ENCODE assay signal across 8 cellular contexts in the genomic region with DNA sequence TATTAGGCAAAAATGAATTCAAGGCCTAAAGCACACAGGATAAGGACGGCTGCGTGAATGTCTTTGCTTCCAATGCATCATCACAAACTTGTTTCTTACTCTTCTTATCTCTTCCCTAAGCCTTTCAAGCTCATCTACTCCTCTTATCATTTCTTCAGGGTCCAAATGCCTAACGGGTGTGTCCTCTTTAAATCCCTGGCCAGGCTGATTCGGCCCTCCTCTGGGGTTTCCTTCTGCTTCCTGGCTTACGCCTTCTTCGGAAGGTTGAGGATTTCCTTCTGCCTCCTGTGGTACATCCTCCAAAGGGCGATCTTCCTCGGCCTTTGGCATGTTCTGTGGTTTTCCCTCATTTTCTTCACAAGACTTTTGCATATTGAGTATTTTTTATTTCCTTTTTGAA. TPM values are rescaled to one million over a fixed set of nuclear protein-coding genes. Genes with fewer than 3 reads are reported as not detected.
DNase-seq lines count a peak whose midpoint lies in the region; ATAC-seq and TF ChIP-seq lines count a peak whose summit lies in the region.

No MANE protein-coding gene starts in this region.

- H3K27ac ChIP-seq in sigmoid colon = peak overlapping the region; percentile 79 to 89 (median 86)

- no peak for ATAC-seq in activated B cell treated with CpG ODN at 0.5 μM for 24 hours (ENCODE audit: low read depth)
- ATAC-seq in HG03135 (IDR thresholded peaks at IDR 0.05; ENCODE audit: unreplicated experiment) = no peak
- ATAC-seq in HG02642 (IDR thresholded peaks at IDR 0.05; ENCODE audit: poor library complexity, unreplicated experiment) = no peak

- peak; percentile 15 for DNase-seq in GM03348 (ENCODE audit: low spot score)
- DNase-seq in activated B cell treated with CpG ODN at 0.5 μM for 24 hours = no peak
- no peak for DNase-seq in glutamatergic neuron
- DNase-seq in sigmoid colon = no peak
- no peak for DNase-seq in Calu3
- DNase-seq in DMS79 (lab: John Stamatoyannopoulos, UW) = no peak

- TF ChIP-seq POLR2A in sigmoid colon (IDR thresholded peaks at IDR 0.05) = no peak

- H3K27me3 Mint-ChIP-seq in activated B cell treated with CpG ODN at 0.5 μM for 24 hours = no peaks in the 10 kb centered on the region
- H3K27me3 Mint-ChIP-seq in glutamatergic neuron (ENCODE audit: unreplicated experiment) = peaks cover 2% of the 10 kb centered on the region
- H3K27me3 Mint-ChIP-seq in Calu3 (ENCODE audit: unreplicated experiment) = peaks cover 42% of the 10 kb centered on the region

- H3K27me3 ChIP-seq in sigmoid colon = no peaks in the 10 kb centered on the region

- H3K27ac Mint-ChIP-seq in activated B cell treated with CpG ODN at 0.5 μM for 24 hours (no peak overlapping the region), glutamatergic neuron (ENCODE audit: unreplicated experiment) (peak overlapping the region; percentile 89), Calu3 (ENCODE audit: unreplicated experiment) (no peak overlapping the region)

- H3K4me1 ChIP-seq in sigmoid colon = no peaks in the 10 kb centered on the region

- peaks cover 12% of the 10 kb centered on the region for H3K4me1 Mint-ChIP-seq in activated B cell treated with CpG ODN at 0.5 μM for 24 hours
- H3K4me1 Mint-ChIP-seq in glutamatergic neuron (ENCODE audit: low read depth, unreplicated experiment) = peaks cover 2% of the 10 kb centered on the region
- H3K4me1 Mint-ChIP-seq in Calu3 (ENCODE audit: low read depth, unreplicated experiment) = no peaks in the 10 kb centered on the region

- H3K4me3 Mint-ChIP-seq in activated B cell treated with CpG ODN at 0.5 μM for 24 hours = peak overlapping the region; percentile 95
- peak overlapping the region; percentile 94 for H3K4me3 Mint-ChIP-seq in glutamatergic neuron (ENCODE audit: unreplicated experiment)
- H3K4me3 Mint-ChIP-seq in Calu3 (ENCODE audit: low read depth, unreplicated experiment) = no peak overlapping the region

- no peak for TF ChIP-seq EP300 in sigmoid colon (IDR thresholded peaks at IDR 0.05)

- POLR2A ChIA-PET in activated B cell treated with CpG ODN at 0.5 μM for 24 hours (lab: Charles Lee) = no interaction called here

- WGBS in sigmoid colon, 2 donors = 34% methylated on average over 8 of the region's 8 CpGs

- H3K9me3 Mint-ChIP-seq in activated B cell treated with CpG ODN at 0.5 μM for 24 hours = no peaks in the 10 kb centered on the region
- peaks cover 2% of the 10 kb centered on the region for H3K9me3 Mint-ChIP-seq in glutamatergic neuron (ENCODE audit: unreplicated experiment)
- no peaks in the 10 kb centered on the region for H3K9me3 Mint-ChIP-seq in Calu3 (ENCODE audit: low read depth, unreplicated experiment)

- H3K36me3 ChIP-seq in sigmoid colon = peaks cover 0 to 5% (median 0%) of the 10 kb centered on the region in 4 donors

- no peaks in the 10 kb centered on the region for H3K9me3 ChIP-seq in sigmoid colon

- peak overlapping the region; percentile 45 to 66 (median 59) for H3K4me3 ChIP-seq in sigmoid colon

- peaks cover 8% of the 10 kb centered on the region for H3K36me3 Mint-ChIP-seq in activated B cell treated with CpG ODN at 0.5 μM for 24 hours (ENCODE audit: low read depth)
- H3K36me3 Mint-ChIP-seq in glutamatergic neuron (ENCODE audit: unreplicated experiment) = no peaks in the 10 kb centered on the region
- peaks cover 3% of the 10 kb centered on the region for H3K36me3 Mint-ChIP-seq in Calu3 (ENCODE audit: insufficient read depth, unreplicated experiment)

- intact Hi-C loops in activated B cell treated with CpG ODN at 0.5 μM for 24 hours (cut with micrococcal nuclease) (no loop called here), sigmoid colon (cut with DNase I) (loop anchor here (2.0 to 5.0 kb wide), 2 partner anchors 43 to 74 kb away; no protein-coding TSS in a partner anchor), Calu3 (cut with micrococcal nuclease; ENCODE audit: unreplicated experiment) (no loop called here)

- CTCF ChIA-PET in activated B cell treated with CpG ODN at 0.5 μM for 24 hours (lab: Charles Lee) = interaction anchor here (1.3 kb wide), 1 partner anchor 43 kb away, joined by 4 read pairs; no protein-coding TSS in a partner anchor
- CTCF ChIA-PET in Calu3 (lab: Charles Lee) = no interaction called here

- BruUV-seq in Calu3 (replicated peaks; lab: Mats Ljungman, UMichigan) = no TSS peak

- TF ChIP-seq CTCF in activated B cell treated with CpG ODN at 0.5 μM for 24 hours (IDR thresholded peaks at IDR 0.05) = no peak
- TF ChIP-seq CTCF in glutamatergic neuron (IDR thresholded peaks at IDR 0.05; ENCODE audit: partially characterized antibody, unreplicated experiment) = no peak
- TF ChIP-seq CTCF in sigmoid colon (IDR thresholded peaks at IDR 0.05) = no peak
- TF ChIP-seq CTCF in Calu3 (IDR thresholded peaks at IDR 0.05; ENCODE audit: unreplicated experiment) = no peak

RNA-seq across cellular contexts. Expression of a gene that starts 1.3 kb away (rescaled TPM):
- total RNA-seq in activated B cell treated with CpG ODN at 0.5 μM for 24 hours (14.6 and 16.3 TPM in 2 replicates), glutamatergic neuron (ENCODE audit: unreplicated experiment) (48.6 TPM), sigmoid colon (10 to 100 TPM; 69.1 to 94.1 (median 85.8) TPM), Calu3 (2022) (not detected in 2 replicates)
- 100 to 1,000 TPM in 2 of 3 donors, 10 to 100 TPM in 1; 49.3 to 113 (median 103) TPM for polyA plus RNA-seq in sigmoid colon

RNA-seq across cellular contexts. Expression of a gene that starts 22.9 kb away (rescaled TPM):
- total RNA-seq in activated B cell treated with CpG ODN at 0.5 μM for 24 hours (not detected in 2 replicates), glutamatergic neuron (ENCODE audit: unreplicated experiment) (8.7 TPM), sigmoid colon (1 to 10 TPM in 1 of 4 donors, under 1 TPM in 1, not detected in 2; 0.41 to 1.8 TPM), Calu3 (2022) (not detected in 2 replicates)
- 1 to 10 TPM in 1 of 3 donors, under 1 TPM in 1, not detected in 1; 0.80 to 1.8 TPM for polyA plus RNA-seq in sigmoid colon

RNA-seq across cellular contexts. Expression of a gene that starts 38.7 kb away (rescaled TPM):
- total RNA-seq in activated B cell treated with CpG ODN at 0.5 μM for 24 hours = 12.1 and 12.9 TPM in 2 replicates
- 82.5 TPM for total RNA-seq in glutamatergic neuron (ENCODE audit: unreplicated experiment)
- 10 to 100 TPM; 45.5 to 86.6 (median 56.9) TPM for total RNA-seq in sigmoid colon
- polyA plus RNA-seq in sigmoid colon = 10 to 100 TPM; 31.5 to 45.6 (median 34.7) TPM
- not detected in 2 replicates for total RNA-seq in Calu3 (2022)

RNA-seq across cellular contexts. Expression of a gene that starts 57.2 kb away (rescaled TPM):
- total RNA-seq in activated B cell treated with CpG ODN at 0.5 μM for 24 hours (12.3 and 13.1 TPM in 2 replicates), glutamatergic neuron (ENCODE audit: unreplicated experiment) (150 TPM), sigmoid colon (10 to 100 TPM in 3 of 4 donors, 1 to 10 TPM in 1; 2.2 to 24.6 (median 11.2) TPM), Calu3 (2022) (2.5 and 4.0 TPM in 2 replicates)
- 10 to 100 TPM; 10.2 to 28.5 (median 16.8) TPM for polyA plus RNA-seq in sigmoid colon

Comparison
In these comparisons a context has a peak if more than half of its experiments do, and no peak if none do; other contexts are left out.
1. RNA of a gene that starts 1.3 kb away (total RNA-seq): 69.1 to 94.1 TPM in sigmoid colon, 48.6 TPM in glutamatergic neuron (single experiment) and 14.6 to 16.3 TPM in activated B cell treated with CpG ODN at 0.5 μM for 24 hours; not detected in Calu3; every median in the first group is over 10 times any median in the second.
2. RNA of a gene that starts 38.7 kb away (total RNA-seq): 82.5 TPM in glutamatergic neuron (single experiment), 45.5 to 86.6 TPM in sigmoid colon and 12.1 to 12.9 TPM in activated B cell treated with CpG ODN at 0.5 μM for 24 hours; not detected in Calu3; every median in the first group is over 10 times any median in the second.